ENCODE assay signal across 9 cellular contexts in the genomic region with DNA sequence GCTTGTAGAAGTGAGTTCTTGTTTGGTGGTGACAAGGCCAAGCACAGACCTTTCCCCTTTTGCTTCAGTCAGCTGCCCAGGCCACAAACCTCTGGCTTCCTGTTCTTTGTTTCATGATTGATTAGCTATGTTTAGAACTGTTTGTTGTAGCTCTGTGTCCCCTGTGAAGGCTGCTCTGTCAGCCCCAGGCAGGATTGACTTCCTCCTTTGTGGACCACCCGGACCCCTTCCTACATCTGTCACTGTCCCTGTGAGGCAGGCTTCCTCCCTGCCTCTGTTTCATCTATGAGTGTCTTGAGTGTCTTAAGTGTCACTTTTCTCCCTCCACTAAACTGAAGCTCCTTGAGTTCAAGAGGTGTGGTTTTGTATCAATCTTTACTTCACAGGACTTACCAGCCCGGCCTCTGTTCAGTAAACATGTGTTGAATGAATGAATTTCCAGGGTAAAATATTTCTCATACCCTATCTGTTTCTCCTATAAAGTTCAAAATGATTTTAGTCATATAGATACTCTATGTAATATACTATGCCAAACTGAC.
DNase-seq lines count a peak whose midpoint lies in the region; ATAC-seq and TF ChIP-seq lines count a peak whose summit lies in the region.
"Had no signal": no experiment of that assay in that cellular context is flagged by ENCODE, and none has a peak within 500 bp of the region (broad histone marks: within the 10 kb centered on the region; RNA-seq: fewer than 3 reads in every experiment).

No MANE protein-coding gene starts in this region.

- TF ChIP-seq CTCF in dorsolateral prefrontal cortex (IDR thresholded peaks at IDR 0.05 in 54 of 56, conservative IDR thresholded peaks at IDR 0.05 in 2 of 56; ENCODE audit: low read depth in 1 of 56, partially characterized antibody in 56 of 56): no peak

- no peak overlapping the region for H3K4me3 ChIP-seq in dorsolateral prefrontal cortex

- DNase-seq in dermis blood vessel endothelial cell (peak; percentile 16), NCI-H1417 (lab: John Stamatoyannopoulos, UW) (no peak), D341Med (ENCODE audit: low spot score) (no peak), dorsolateral prefrontal cortex (no peak), cortex of kidney (lab: John Stamatoyannopoulos, UW) (no peak)
- DNase-seq: NCI-H2029 had no signal

- peaks cover 0 to 38% (median 0%) of the 10 kb centered on the region in 45 donors for H3K27me3 ChIP-seq in dorsolateral prefrontal cortex

- no peak overlapping the region for H3K27ac ChIP-seq in dorsolateral prefrontal cortex

- intact Hi-C loops in dorsolateral prefrontal cortex (cut with DNase I): no loop called here

- peak; percentile 97 for ATAC-seq in GM18498 (IDR thresholded peaks at IDR 0.05; ENCODE audit: unreplicated experiment)
- peak; percentile 92 for ATAC-seq in GM21360 (IDR thresholded peaks at IDR 0.05; ENCODE audit: unreplicated experiment)
- ATAC-seq in HG03196 (IDR thresholded peaks at IDR 0.05; ENCODE audit: unreplicated experiment): peak; percentile 97
